8 cellular contexts compared by ENCODE assay signal in genomic region chr17:47821424-47822379, GRCh38. TPM values are rescaled to one million over a fixed set of nuclear protein-coding genes. Genes with fewer than 3 reads are reported as not detected.
DNase-seq lines count a peak whose midpoint lies in the region; ATAC-seq, FAIRE-seq and TF ChIP-seq lines count a peak whose summit lies in the region.

Gene OSBPL7 (minus strand): TSS chr17:47821794. CDS start chr17:47820278, 1,516 bp downstream.

- no peaks in the 10 kb centered on the region for H3K27me3 ChIP-seq in WERI-Rb-1 (ENCODE audit: insufficient read depth, low read depth, severe bottlenecking)
- H3K27me3 ChIP-seq in bronchial epithelial cell (ENCODE audit: control insufficient read depth, insufficient read depth, low read length), result no peaks in the 10 kb centered on the region
- H3K27me3 ChIP-seq in spleen (replicated peaks in 1 of 7), result no peaks in the 10 kb centered on the region

- H3K4me3 ChIP-seq in WERI-Rb-1 (ENCODE audit: low read depth, low read length) (peak within 1 kb of the TSS; percentile 61), bronchial epithelial cell (ENCODE audit: low read depth, low read length) (peak within 1 kb of the TSS; percentile 46), spleen (peak within 1 kb of the TSS; percentile 65 to 94 (median 73))

- H3K27ac ChIP-seq in WERI-Rb-1, result peak within 1 kb of the TSS; percentile 33
- peak within 1 kb of the TSS; percentile 39 to 85 (median 68) for H3K27ac ChIP-seq in spleen

- DNase-seq in NCI-H2196 (lab: John Stamatoyannopoulos, UW; ENCODE audit: unreplicated experiment), result peak; percentile 83
- peak; percentile 96 for DNase-seq in WERI-Rb-1
- DNase-seq in bronchial epithelial cell (ENCODE audit: low read depth), result peak; percentile 81
- peak; percentile 72 for DNase-seq in inferior parietal cortex (ENCODE audit: extremely low spot score)
- peak; percentile 94 for DNase-seq in spleen
- DNase-seq in NCI-H1930 (lab: John Stamatoyannopoulos, UW), result no peak

- intact Hi-C loops in spleen (cut with DNase I; ENCODE audit: low total_unique reads), result no loop called here

- no peaks in the 10 kb centered on the region for H3K9me3 ChIP-seq in WERI-Rb-1 (ENCODE audit: severe bottlenecking)
- H3K9me3 ChIP-seq in spleen, result no peaks in the 10 kb centered on the region

- peak; percentile 80 for TF ChIP-seq POLR2A in GM15510 (IDR thresholded peaks at IDR 0.05; ENCODE audit: borderline replicate concordance, extremely low read depth, insufficient read length)
- no peak for TF ChIP-seq POLR2A in spleen (IDR thresholded peaks at IDR 0.05)

- FAIRE-seq in bronchial epithelial cell (lab: Jason Lieb, UNC), result no peak

- WGBS in spleen, 5 donors, result 6 to 9% (median 8%) methylated on average over 18 to 21 of the region's 21 CpGs

- ATAC-seq in HG03045 (IDR thresholded peaks at IDR 0.05; ENCODE audit: unreplicated experiment), result peak; percentile 78

- peaks cover 19 to 38% (median 32%) of the 10 kb centered on the region in 6 donors for H3K4me1 ChIP-seq in spleen

- H3K36me3 ChIP-seq in WERI-Rb-1 (peaks cover 50% of the 10 kb centered on the region), bronchial epithelial cell (ENCODE audit: control insufficient read depth, insufficient read depth, low read length) (peaks cover 24% of the 10 kb centered on the region), spleen (peaks cover 3 to 74% (median 61%) of the 10 kb centered on the region in 6 donors)

- TF ChIP-seq CTCF in WERI-Rb-1 (IDR thresholded peaks at IDR 0.05; ENCODE audit: low read depth, low read length) (peak; percentile 52), bronchial epithelial cell (IDR thresholded peaks at IDR 0.05; ENCODE audit: insufficient read depth, low read length, severe bottlenecking) (no peak), spleen (IDR thresholded peaks at IDR 0.05 in 8 of 11, conservative IDR thresholded peaks at IDR 0.05 in 3 of 11) (peak in 1 of 11 experiments; percentile 16)

RNA-seq across cellular contexts. Expression of gene OSBPL7, which starts in this region (rescaled TPM):
- 1.3 and 1.5 TPM in 2 replicates for total RNA-seq in bronchial epithelial cell
- total RNA-seq in spleen, result 10 to 100 TPM; 17.3 to 33.3 (median 23.0) TPM
- 10 to 100 TPM in 2 of 3 donors, 1 to 10 TPM in 1; 7.7 to 17.7 (median 10.7) TPM for polyA plus RNA-seq in spleen

Comparison
In these comparisons a context has a peak if more than half of its experiments do, and no peak if none do; other contexts are left out.
1. DNase-seq: peak in NCI-H2196 (single experiment), WERI-Rb-1 (single experiment), bronchial epithelial cell (single experiment), inferior parietal cortex (single experiment) and spleen (single experiment); none in NCI-H1930 (0 of 2).
2. Peak in every context shown above with its lines, with median percentiles within 50 percentile points of each other: H3K4me3 ChIP-seq.